Comparison of ENCODE assay signal across 11 cellular contexts in genomic region chrX:153800746-153801145, GRCh38. TPM values are rescaled to one million over a fixed set of nuclear protein-coding genes. Genes with fewer than 3 reads are reported as not detected.
"Had no signal": no experiment of that assay in that cellular context is flagged by ENCODE, and none has a peak within 500 bp of the region (broad histone marks: within the 10 kb centered on the region; RNA-seq: fewer than 3 reads in every experiment).

No MANE protein-coding gene starts in this region.

- H3K36me3 ChIP-seq: prostate gland had no signal

- DNase-seq: activated CD4-positive, alpha-beta T cell treated with anti-CD3 and anti-CD28 coated beads, Interleukin-2, amount 10 ng/mL, durations not matched to agents 7 days and 5 days; activated gamma-delta T cell treated with Interleukin-2 at 50 U/mL for 16 hours; amniotic stem cell; foreskin melanocyte; lower lobe of right lung; nephron progenitor cell; testis had no signal

- H3K9me3 ChIP-seq: lower lobe of right lung, prostate gland, testis had no signal

- H3K27me3 ChIP-seq: testis had no signal

- ATAC-seq: lower lobe of right lung, sciatic nerve had no signal

- H3K4me1 ChIP-seq: prostate gland, testis had no signal

- H3K4me3 ChIP-seq: lower lobe of right lung, prostate gland, testis had no signal

- H3K27ac ChIP-seq: epithelial cell of prostate, lower lobe of right lung, prostate gland, testis had no signal

RNA-seq across cellular contexts. Expression of gene SRPK3, which starts 19.9 kb away (rescaled TPM):
- total RNA-seq: activated CD4-positive, alpha-beta T cell treated with anti-CD3 and anti-CD28 coated beads, Interleukin-2, amount 10 ng/mL, durations not matched to agents 7 days and 5 days; lower lobe of right lung; mesothelial cell of epicardium had no signal
